In the genomic region with DNA sequence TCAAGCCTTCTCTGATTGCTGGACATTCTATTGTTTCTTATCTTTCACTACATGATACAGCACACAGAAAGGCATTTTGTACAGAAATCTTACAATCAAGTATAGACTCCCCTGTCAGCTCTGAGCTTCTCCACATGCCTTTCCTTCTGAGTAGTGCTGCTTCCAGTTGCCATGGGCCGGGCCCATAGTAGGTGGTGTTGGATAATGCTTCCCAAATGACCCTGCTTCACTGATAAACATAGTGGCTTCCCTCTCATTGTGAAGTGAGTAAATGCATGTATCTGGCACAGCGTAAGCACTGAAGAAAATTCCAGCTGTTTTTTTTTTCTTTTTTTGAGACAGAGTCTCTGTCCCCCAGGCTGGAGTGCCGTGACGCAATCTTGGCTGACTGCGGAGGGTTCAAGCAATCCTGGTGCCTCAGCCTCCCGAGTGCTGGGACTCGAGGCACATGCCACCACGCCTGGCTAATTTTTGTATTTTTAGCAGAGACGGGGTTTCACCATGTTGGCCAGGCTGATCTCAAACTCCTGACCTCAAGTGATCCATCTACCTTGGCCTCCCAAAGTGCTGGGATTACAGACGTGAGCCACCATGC, we compare ENCODE assay signal across 13 cellular contexts. TPM values are rescaled to one million over a fixed set of nuclear protein-coding genes. Genes with fewer than 3 reads are reported as not detected.
"Had no signal": no experiment of that assay in that cellular context is flagged by ENCODE, and none has a peak within 500 bp of the region (broad histone marks: within the 10 kb centered on the region; RNA-seq: fewer than 3 reads in every experiment).

No MANE protein-coding gene starts in this region.

RNA-seq across cellular contexts. Expression of gene NPY4R, which starts 23.0 kb away (rescaled TPM):
- total RNA-seq: activated CD4-positive, alpha-beta T cell treated with anti-CD3 and anti-CD28 coated beads, Interleukin-2, amount 10 ng/mL, durations not matched to agents 7 days and 5 days; activated CD8-positive, alpha-beta memory T cell treated with anti-CD3 and anti-CD28 coated beads, Interleukin-2, amount 10 ng/mL, durations not matched to agents 7 days and 5 days; activated CD8-positive, alpha-beta T cell treated with anti-CD3 and anti-CD28 coated beads for 36 hours; body of pancreas; cardiac septum; epithelial cell of proximal tubule; left lobe of liver; lung microvascular endothelial cell; myocyte; psoas muscle; right lobe of liver; T-helper 2 cell treated with Interferon-gamma antibody and Interleukin-4, amounts not matched to agents 100 ng/mL and 5 ng/mL, for 36 hours had no signal
- polyA plus RNA-seq: ovary had no signal
